14 cellular contexts compared by ENCODE assay signal in genomic region chr20:62031462-62032092, GRCh38. TPM values are rescaled to one million over a fixed set of nuclear protein-coding genes. Genes with fewer than 3 reads are reported as not detected.
DNase-seq lines count a peak whose midpoint lies in the region; ATAC-seq and TF ChIP-seq lines count a peak whose summit lies in the region.
"Had no signal": no experiment of that assay in that cellular context is flagged by ENCODE, and none has a peak within 500 bp of the region (broad histone marks: within the 10 kb centered on the region; RNA-seq: fewer than 3 reads in every experiment).

No MANE protein-coding gene starts in this region.

- H3K36me3 ChIP-seq in right atrium auricular region (no peaks in the 10 kb centered on the region), PC-9 (ENCODE audit: low read depth) (no peaks in the 10 kb centered on the region), thymus (ENCODE audit: control insufficient read depth, insufficient read depth) (no peaks in the 10 kb centered on the region), adrenal gland (replicated peaks in 1 of 2) (no peaks in the 10 kb centered on the region), sigmoid colon (no peaks in the 10 kb centered on the region)
- H3K36me3 ChIP-seq in effector memory CD4-positive, alpha-beta T cell (ENCODE audit: control insufficient read depth, insufficient read depth, low read length): no peaks in the 10 kb centered on the region

- no TSS peak for BruUV-seq in PC-9 (replicated peaks; lab: Mats Ljungman, UMichigan)

- peaks cover 93% of the 10 kb centered on the region for H3K79me2 ChIP-seq in PC-9 (ENCODE audit: low read depth)

- TF ChIP-seq POLR2A in adrenal gland (IDR thresholded peaks at IDR 0.05) (no peak), sigmoid colon (IDR thresholded peaks at IDR 0.05) (no peak)

- H3K27me3 ChIP-seq in right atrium auricular region: no peaks in the 10 kb centered on the region
- no peaks in the 10 kb centered on the region for H3K27me3 ChIP-seq in PC-9 (ENCODE audit: insufficient read depth, low read depth)
- no peaks in the 10 kb centered on the region for H3K27me3 ChIP-seq in effector memory CD4-positive, alpha-beta T cell (replicated peaks; ENCODE audit: control insufficient read depth, insufficient read depth, low read length, poor library complexity, severe bottlenecking)
- H3K27me3 ChIP-seq in thymus (ENCODE audit: control insufficient read depth, insufficient read depth): no peaks in the 10 kb centered on the region
- H3K27me3 ChIP-seq in adrenal gland: no peaks in the 10 kb centered on the region
- no peaks in the 10 kb centered on the region for H3K27me3 ChIP-seq in sigmoid colon
- H3K27me3 ChIP-seq: foreskin keratinocyte had no signal

- no peak overlapping the region for H3K27ac ChIP-seq in right atrium auricular region
- peak overlapping the region; percentile 66 for H3K27ac ChIP-seq in PC-9
- peak overlapping the region; percentile 54 for H3K27ac ChIP-seq in effector memory CD4-positive, alpha-beta T cell (ENCODE audit: insufficient read depth, low read length, poor library complexity, severe bottlenecking)
- peak overlapping the region; percentile 88 for H3K27ac ChIP-seq in thymus (ENCODE audit: low read depth)
- H3K27ac ChIP-seq in adrenal gland: no peak overlapping the region
- H3K27ac ChIP-seq in sigmoid colon: no peak overlapping the region
- H3K27ac ChIP-seq: foreskin keratinocyte had no signal

- H3F3A ChIP-seq in PC-9 (ENCODE audit: insufficient read depth, low read depth): peaks cover 20% of the 10 kb centered on the region; the same call in 1 of the 2 replicates

- DNase-seq in left ventricle myocardium superior: peak; percentile 3
- DNase-seq in right atrium auricular region (ENCODE audit: low spot score): no peak
- DNase-seq in PC-9: no peak
- no peak for DNase-seq in effector memory CD4-positive, alpha-beta T cell
- DNase-seq in AG20443 (ENCODE audit: low spot score): no peak
- no peak for DNase-seq in adrenal gland
- DNase-seq in sigmoid colon: no peak
- DNase-seq: activated CD8-positive, alpha-beta memory T cell treated with anti-CD3 and anti-CD28 coated beads, Interleukin-2, amount 50 U/mL, for 4 hours; KG1; NCI-H1694 treated with DMSO at 0.1 percent for 48 hours; NCI-H69 had no signal

- intact Hi-C loops in left ventricle myocardium superior (cut with micrococcal nuclease) (no loop called here), PC-9 (cut with micrococcal nuclease; ENCODE audit: unreplicated experiment) (no loop called here), adrenal gland (cut with DNase I) (no loop called here), sigmoid colon (cut with DNase I) (no loop called here)

- H2AFZ ChIP-seq in PC-9: no peak overlapping the region

- H3K4me1 ChIP-seq in right atrium auricular region (peaks cover 0 to 24% of the 10 kb centered on the region in 2 donors), PC-9 (replicated peaks; ENCODE audit: insufficient read depth) (peaks cover 26% of the 10 kb centered on the region), thymus (ENCODE audit: control insufficient read depth, insufficient read depth, low read length) (peaks cover 16% of the 10 kb centered on the region), adrenal gland (replicated peaks in 1 of 2) (peaks cover 0 to 13% of the 10 kb centered on the region in 2 donors), sigmoid colon (peaks cover 0 to 24% (median 9%) of the 10 kb centered on the region in 4 donors)
- peaks cover 20% of the 10 kb centered on the region for H3K4me1 ChIP-seq in effector memory CD4-positive, alpha-beta T cell (ENCODE audit: control insufficient read depth, insufficient read depth, low read length, poor library complexity, severe bottlenecking)

- peaks cover 13% of the 10 kb centered on the region; the same call in 1 of the 2 replicates for H4K20me1 ChIP-seq in PC-9 (ENCODE audit: insufficient read depth)

- CTCF ChIA-PET in PC-9 (lab: Charles Lee): no interaction called here

- H3K4me2 ChIP-seq in PC-9: peak overlapping the region; percentile 69

- TF ChIP-seq CTCF in right atrium auricular region (IDR thresholded peaks at IDR 0.05): no peak
- TF ChIP-seq CTCF in PC-9 (conservative IDR thresholded peaks at IDR 0.05): no peak
- no peak for TF ChIP-seq CTCF in adrenal gland (IDR thresholded peaks at IDR 0.05)
- no peak for TF ChIP-seq CTCF in sigmoid colon (IDR thresholded peaks at IDR 0.05)

- POLR2A ChIA-PET in PC-9 (lab: Charles Lee; ENCODE audit: unreplicated experiment): no interaction called here

- no peak for TF ChIP-seq EP300 in sigmoid colon (IDR thresholded peaks at IDR 0.05)

- no peaks in the 10 kb centered on the region for H3K9me3 ChIP-seq in right atrium auricular region
- H3K9me3 ChIP-seq in PC-9 (ENCODE audit: insufficient read depth, low read depth): no peaks in the 10 kb centered on the region; the same call in 1 of the 2 replicates
- H3K9me3 ChIP-seq in effector memory CD4-positive, alpha-beta T cell (ENCODE audit: control insufficient read depth, low read length): no peaks in the 10 kb centered on the region
- no peaks in the 10 kb centered on the region for H3K9me3 ChIP-seq in thymus (ENCODE audit: control insufficient read depth)
- no peaks in the 10 kb centered on the region for H3K9me3 ChIP-seq in adrenal gland (replicated peaks in 1 of 3)
- H3K9me3 ChIP-seq in sigmoid colon: no peaks in the 10 kb centered on the region

- H3K9me2 ChIP-seq in PC-9 (ENCODE audit: insufficient read depth): no peaks in the 10 kb centered on the region

- no peak overlapping the region for H3K4me3 ChIP-seq in right atrium auricular region
- H3K4me3 ChIP-seq in PC-9: no peak overlapping the region
- H3K4me3 ChIP-seq in effector memory CD4-positive, alpha-beta T cell (ENCODE audit: insufficient read depth, low read depth, low read length, poor library complexity, severe bottlenecking): no peak overlapping the region
- no peak overlapping the region for H3K4me3 ChIP-seq in thymus (ENCODE audit: low read length)
- H3K4me3 ChIP-seq in adrenal gland: no peak overlapping the region
- no peak overlapping the region for H3K4me3 ChIP-seq in sigmoid colon

- ATAC-seq in left ventricle myocardium superior: no peak
- ATAC-seq: Right ventricle myocardium inferior had no signal

- 97% methylated on average over 15 of the region's 15 CpGs for WGBS in thymus
- WGBS in adrenal gland, 4 donors: 93 to 97% (median 95%) methylated on average over 13 to 15 of the region's 15 CpGs
- WGBS in sigmoid colon, 2 donors: 93 to 95% methylated on average over 15 of the region's 15 CpGs

RNA-seq across cellular contexts. Expression of gene TAF4, which starts 34.1 kb away (rescaled TPM):
- total RNA-seq in left ventricle myocardium superior (11.2 TPM), right atrium auricular region (10 to 100 TPM in 1 of 2 donors, 1 to 10 TPM in 1; 8.3 to 18.0 TPM), PC-9 (2021) (25.8 and 32.5 TPM in 2 replicates), adrenal gland (10 to 100 TPM in 7 of 8 donors, 1 to 10 TPM in 1; 10.0 to 30.9 (median 15.4) TPM), sigmoid colon (10 to 100 TPM in 2 of 4 donors, 1 to 10 TPM in 2; 8.0 to 13.3 (median 10.9) TPM)
- polyA plus RNA-seq in thymus (12.0 TPM), adrenal gland (10 to 100 TPM in 2 of 3 donors, 1 to 10 TPM in 1; 5.2 to 12.5 (median 10.9) TPM), sigmoid colon (10 to 100 TPM in 1 of 3 donors, 1 to 10 TPM in 2; 3.6 to 10.3 (median 6.5) TPM)

Comparison
In these comparisons a context has a peak if more than half of its experiments do, and no peak if none do; other contexts are left out.
1. H3K27ac ChIP-seq: peak in PC-9 (single experiment), effector memory CD4-positive, alpha-beta T cell (single experiment) and thymus (single experiment); none in right atrium auricular region (0 of 2), adrenal gland (0 of 5) and sigmoid colon (0 of 4).